23 cellular contexts compared by ENCODE assay signal in genomic region chr1:30875197-30875596, GRCh38. TPM values are rescaled to one million over a fixed set of nuclear protein-coding genes. Genes with fewer than 3 reads are reported as not detected.
DNase-seq lines count a peak whose midpoint lies in the region; ATAC-seq, FAIRE-seq and TF ChIP-seq lines count a peak whose summit lies in the region.
"Had no signal": no experiment of that assay in that cellular context is flagged by ENCODE, and none has a peak within 500 bp of the region (broad histone marks: within the 10 kb centered on the region; RNA-seq: fewer than 3 reads in every experiment).

No MANE protein-coding gene starts in this region.

- no peak overlapping the region for H3K18ac ChIP-seq in H1 (ENCODE audit: extremely low read depth, low read length)

- no peak overlapping the region for H3K4me3 ChIP-seq in body of pancreas
- H3K4me3 ChIP-seq in H1 (ENCODE audit: extremely low read depth in 1 of 4, insufficient read depth in 2 of 4, low read depth in 3 of 4, low read length in 4 of 4), result no peak overlapping the region
- H3K4me3 ChIP-seq in neural progenitor cell, result no peak overlapping the region
- H3K4me3 ChIP-seq in ascending aorta, result no peak overlapping the region
- H3K4me3 ChIP-seq: GM12878, K562 had no signal

- no peak overlapping the region for H3K14ac ChIP-seq in H1 (ENCODE audit: insufficient read length)

- H4K5ac ChIP-seq in H1 (ENCODE audit: insufficient read length, low read depth, low read length), result no peak overlapping the region

- H3K79me2 ChIP-seq in H1 (ENCODE audit: control insufficient read depth in 1 of 2, insufficient read depth in 2 of 2, low read length in 2 of 2), result no peaks in the 10 kb centered on the region
- H3K79me2 ChIP-seq in neural progenitor cell (ENCODE audit: low read depth), result no peaks in the 10 kb centered on the region

- no peak overlapping the region for H3K4ac ChIP-seq in H1 (replicated peaks; ENCODE audit: insufficient read length, low read depth, low read length)

- H3K36me3 Mint-ChIP-seq in neural progenitor cell, result peaks cover 17% of the 10 kb centered on the region
- H3K36me3 Mint-ChIP-seq: CD4-positive, CD25-positive, alpha-beta regulatory T cell; CD8-positive, alpha-beta memory T cell had no signal

- 72% methylated on average over 6 of the region's 6 CpGs; no CpG with 5 or more reads in 1 of the 2 donors for WGBS in body of pancreas, 2 donors
- WGBS in H1 (ENCODE audit: extremely low coverage in 1 of 2, insufficient coverage in 1 of 2, insufficient read length in 1 of 2, insufficient replicate concordance in 2 of 2, low coverage in 1 of 2, low lambda C conversion rate in 2 of 2, missing lambda C conversion rate in 1 of 2), 2 experiments, result 91% methylated on average over 6 of the region's 6 CpGs; no CpG with 5 or more reads in 1 of the 2 experiments

- no peak overlapping the region for H2BK20ac ChIP-seq in H1 (ENCODE audit: low read length)

- DNase-seq in body of pancreas (peak; percentile 20 to 79 (median 38)), H1 (ENCODE audit: low read depth in 1 of 2, low spot score in 2 of 2) (no peak), neural progenitor cell (ENCODE audit: low spot score) (no peak), NCI-H526 (lab: John Stamatoyannopoulos, UW) (no peak), GM19240 (ENCODE audit: insufficient read length, low spot score) (no peak), ascending aorta (ENCODE audit: low spot score in 2 of 2) (no peak)
- DNase-seq: ACHN; BE2C; C1 segment of cervical spinal cord; CD4-positive, CD25-positive, alpha-beta regulatory T cell; CD8-positive, alpha-beta memory T cell; COR-L47; DMS 273 treated with DMSO at 0.1 percent for 48 hours; DMS53; DND-41; EL; GOT3; H9 had no signal

- peaks cover 33% of the 10 kb centered on the region for H3K4me1 Mint-ChIP-seq in neural progenitor cell
- H3K4me1 Mint-ChIP-seq: CD4-positive, CD25-positive, alpha-beta regulatory T cell; CD8-positive, alpha-beta memory T cell had no signal

- no peak overlapping the region for H3K23ac ChIP-seq in H1 (ENCODE audit: insufficient read length)

- H3K9ac ChIP-seq in H1 (replicated peaks in 1 of 4; ENCODE audit: extremely low read depth in 1 of 4, low read depth in 3 of 4, low read length in 3 of 4) (no peak overlapping the region), neural progenitor cell (no peak overlapping the region)

- H2BK5ac ChIP-seq in H1 (ENCODE audit: low read depth, low read length), result 0 out of 2 replicates have a peak overlapping the region, but pooled peaks have one; percentile 16

- no peaks in the 10 kb centered on the region for H3K23me2 ChIP-seq in H1 (ENCODE audit: low read depth, low read length)

- H3K27me3 ChIP-seq in body of pancreas (no peaks in the 10 kb centered on the region), H1 (replicated peaks in 1 of 4; ENCODE audit: control insufficient read depth in 3 of 4, extremely low read depth in 1 of 4, insufficient read depth in 3 of 4, low read length in 3 of 4) (no peaks in the 10 kb centered on the region; a peak in 1 of 7 replicates), neural progenitor cell (no peaks in the 10 kb centered on the region), ascending aorta (no peaks in the 10 kb centered on the region)
- H3K27me3 ChIP-seq: BE2C had no signal

- no peak for ATAC-seq in body of pancreas
- ATAC-seq: GM12878, K562 had no signal

- TF ChIP-seq POLR2A in body of pancreas (IDR thresholded peaks at IDR 0.05) (no peak), H1 (IDR thresholded peaks at IDR 0.05; ENCODE audit: control extremely low read depth in 1 of 2, low read depth in 2 of 2, low read length in 2 of 2) (no peak)

- no peak for TF ChIP-seq CTCF in body of pancreas (IDR thresholded peaks at IDR 0.05)
- TF ChIP-seq CTCF in H1 (IDR thresholded peaks at IDR 0.05; ENCODE audit: control extremely low read depth in 1 of 3, insufficient read depth in 1 of 3, low read depth in 1 of 3, low read length in 3 of 3), result no peak
- no peak for TF ChIP-seq CTCF in neural progenitor cell (IDR thresholded peaks at IDR 0.05)
- TF ChIP-seq CTCF in ascending aorta (IDR thresholded peaks at IDR 0.05), result no peak

- intact Hi-C loops in body of pancreas (cut with DNase I), result no loop called here
- intact Hi-C loops in ascending aorta (cut with DNase I), result loop anchor here (5.0 kb wide), 1 partner anchor 37 kb away; no protein-coding TSS in a partner anchor

- no peak overlapping the region for H4K91ac ChIP-seq in H1 (replicated peaks; ENCODE audit: insufficient read length, low read length)

- no peak overlapping the region for H4K8ac ChIP-seq in H1 (ENCODE audit: extremely low read depth, insufficient read depth, low read length)

- FAIRE-seq in H1 (lab: Jason Lieb, UNC), result no peak
- FAIRE-seq: A204.1, GM12878, GM19239, K562 had no signal

- H3K36me3 ChIP-seq in body of pancreas (replicated peaks in 1 of 2; ENCODE audit: insufficient read depth in 1 of 2, low read depth in 2 of 2), result no peaks in the 10 kb centered on the region
- peaks cover 6 to 30% (median 20%) of the 10 kb centered on the region in 4 experiments for H3K36me3 ChIP-seq in H1 (ENCODE audit: control insufficient read depth in 2 of 4, insufficient read depth in 4 of 4, low read length in 3 of 4)
- H3K36me3 ChIP-seq in neural progenitor cell, result peaks cover 4% of the 10 kb centered on the region
- peaks cover 41 to 54% of the 10 kb centered on the region in 2 donors for H3K36me3 ChIP-seq in ascending aorta
- H3K36me3 ChIP-seq: BE2C had no signal

- peak overlapping the region; percentile 28 for H3K4me3 Mint-ChIP-seq in neural progenitor cell
- H3K4me3 Mint-ChIP-seq: CD4-positive, CD25-positive, alpha-beta regulatory T cell; CD8-positive, alpha-beta memory T cell; H9 had no signal

- H3F3A ChIP-seq in neural progenitor cell (ENCODE audit: low read depth), result no peaks in the 10 kb centered on the region

- no peak overlapping the region for H2AK5ac ChIP-seq in H1 (ENCODE audit: low read depth, low read length)

- peaks cover 10% of the 10 kb centered on the region for H3K27me3 Mint-ChIP-seq in neural progenitor cell (ENCODE audit: insufficient read depth, low read depth)

- peaks cover 3 to 6% of the 10 kb centered on the region in 2 experiments for H4K20me1 ChIP-seq in H1 (replicated peaks in 1 of 2; ENCODE audit: control insufficient read depth in 1 of 2, insufficient read depth in 2 of 2, low read length in 2 of 2)
- H4K20me1 ChIP-seq in neural progenitor cell (ENCODE audit: low read depth), result peaks cover 13% of the 10 kb centered on the region

- CTCF ChIA-PET in H1 (lab: Charles Lee; ENCODE audit: partially characterized antibody), result interaction anchor here (0.7 to 7.2 kb wide), 7 partner anchors 8 to 73 kb away, joined by 3 to 41 read pairs (median 5); no protein-coding TSS in a partner anchor

- H2AFZ ChIP-seq in H1 (ENCODE audit: low read length) (no peak overlapping the region), neural progenitor cell (replicated peaks) (no peak overlapping the region)

- H2BK12ac ChIP-seq in H1 (ENCODE audit: low read depth, low read length), result no peak overlapping the region

- TF ChIP-seq RAD21 in H1 (IDR thresholded peaks at IDR 0.05 in 1 of 2, conservative IDR thresholded peaks at IDR 0.05 in 1 of 2; ENCODE audit: low read depth in 2 of 2, low read length in 2 of 2), result no peak

- no peaks in the 10 kb centered on the region for H3K9me3 Mint-ChIP-seq in neural progenitor cell
- H3K9me3 Mint-ChIP-seq: CD4-positive, CD25-positive, alpha-beta regulatory T cell; CD8-positive, alpha-beta memory T cell; H9 had no signal

- POLR2A ChIA-PET in H1 (lab: Charles Lee; ENCODE audit: partially characterized antibody), result interaction anchor here (0.9 to 1.2 kb wide), 3 partner anchors 8 to 74 kb away, joined by 3 read pairs; no protein-coding TSS in a partner anchor

- H3K4me2 ChIP-seq in H1 (ENCODE audit: insufficient read depth in 1 of 2, low read depth in 2 of 2, low read length in 2 of 2), result no peak overlapping the region
- H3K4me2 ChIP-seq in neural progenitor cell, result no peak overlapping the region

- no peak overlapping the region for H3K56ac ChIP-seq in H1 (replicated peaks; ENCODE audit: insufficient read length, low read depth, low read length)

- H2BK120ac ChIP-seq in H1 (replicated peaks; ENCODE audit: low read depth, low read length), result no peak overlapping the region

- H3K4me1 ChIP-seq in body of pancreas, result no peaks in the 10 kb centered on the region
- H3K4me1 ChIP-seq in H1 (replicated peaks in 1 of 4; ENCODE audit: control insufficient read depth in 3 of 4, insufficient read depth in 4 of 4, low read length in 3 of 4), result peaks cover 3 to 13% (median 7%) of the 10 kb centered on the region in 4 experiments
- peaks cover 2% of the 10 kb centered on the region for H3K4me1 ChIP-seq in neural progenitor cell
- H3K4me1 ChIP-seq in ascending aorta, result peaks cover 7 to 30% of the 10 kb centered on the region in 2 donors
- H3K4me1 ChIP-seq: BE2C had no signal

- peak overlapping the region; percentile 70 for H3K27ac Mint-ChIP-seq in neural progenitor cell
- H3K27ac Mint-ChIP-seq: CD4-positive, CD25-positive, alpha-beta regulatory T cell; CD8-positive, alpha-beta memory T cell had no signal

- H3K9me3 ChIP-seq in body of pancreas, result no peaks in the 10 kb centered on the region
- peaks cover 26 to 30% of the 10 kb centered on the region in 2 experiments for H3K9me3 ChIP-seq in H1 (ENCODE audit: insufficient read depth in 2 of 2, low read depth in 1 of 2, low read length in 1 of 2)
- no peaks in the 10 kb centered on the region for H3K9me3 ChIP-seq in neural progenitor cell (ENCODE audit: low read depth)
- no peaks in the 10 kb centered on the region for H3K9me3 ChIP-seq in ascending aorta
- H3K9me3 ChIP-seq: BE2C had no signal

- no peak overlapping the region for H2BK15ac ChIP-seq in H1 (ENCODE audit: low read length)

- TF ChIP-seq EP300 in H1 (IDR thresholded peaks at IDR 0.05; ENCODE audit: borderline replicate concordance in 1 of 2, low read depth in 2 of 2, low read length in 2 of 2), result no peak

- peaks cover 5% of the 10 kb centered on the region for H3K79me1 ChIP-seq in H1 (ENCODE audit: low read depth, low read length)

- H3K27ac ChIP-seq in body of pancreas (no peak overlapping the region), H1 (ENCODE audit: low read depth, low read length) (no peak overlapping the region), neural progenitor cell (no peak overlapping the region), ascending aorta (no peak overlapping the region)
- H3K27ac ChIP-seq: HL-60 had no signal

TF ChIP-seq in H1, 55 proteins besides CTCF, POLR2A, EP300 and RAD21 (continues in another document):
- TF ChIP-seq SP4 (IDR thresholded peaks at IDR 0.05; ENCODE audit: low read length), result no peak

RNA-seq across cellular contexts. Expression of gene SDC3, which starts 33.4 kb away (rescaled TPM):
- 10 to 100 TPM in 1 of 2 donors, 1 to 10 TPM in 1; 7.8 to 19.1 TPM for total RNA-seq in body of pancreas
- total RNA-seq in H1 (2021; fragmentation: NEBNext Ultra II Directional; extraction: Animal tissue kit (Norgen Biotek cat#: 25700)), result 26.8 and 27.0 TPM in 2 replicates
- polyA plus RNA-seq in H1 (2011; rRNA removed), result 7.0 and 12.7 TPM in 2 replicates
- 8.1 TPM for polyA plus RNA-seq in H1 (2011; cell fraction: cytosol; rRNA removed)
- polyA plus RNA-seq in H1 (2011; cell fraction: nucleus; rRNA removed), result 18.5 TPM
- 17.6 to 28.5 TPM (median 21.8 TPM) in 4 replicates for polyA plus RNA-seq in H1 (2012, experiment 1 of 2)
- polyA plus RNA-seq in H1 (2012, experiment 2 of 2), result 15.0 TPM
- 32.4 TPM for polyA plus RNA-seq in H1 (2013, experiment 1 of 2)
- 33.1 TPM for polyA plus RNA-seq in H1 (2013, experiment 2 of 2)
- 8.2 and 9.3 TPM in 2 replicates for polyA minus RNA-seq in H1 (2011; rRNA and poly(A)+ RNA removed)
- 15.2 TPM for polyA minus RNA-seq in H1 (2011; cell fraction: cytosol; rRNA and poly(A)+ RNA removed)
- polyA minus RNA-seq in H1 (2011; cell fraction: nucleus; rRNA and poly(A)+ RNA removed), result 12.0 TPM
- total RNA-seq in neural progenitor cell (ENCODE audit: low replicate concordance), result 23.0 and 45.1 TPM in 2 replicates
- 51.9 TPM for total RNA-seq in ascending aorta
- polyA plus RNA-seq: CD4-positive, CD25-positive, alpha-beta regulatory T cell; CD8-positive, alpha-beta memory T cell had no signal

Comparison
In these comparisons a context has a peak if more than half of its experiments do, and no peak if none do; other contexts are left out.
1. DNase-seq: peak in body of pancreas (4 of 4); none in H1 (0 of 2), neural progenitor cell (single experiment), NCI-H526 (0 of 2), GM19240 (single experiment) and ascending aorta (0 of 2).